In genomic region chr7:38316733-38317360, GRCh38 we compare ENCODE assay signal across 16 cellular contexts.
DNase-seq lines count a peak whose midpoint lies in the region; ATAC-seq and TF ChIP-seq lines count a peak whose summit lies in the region.
"Had no signal": no experiment of that assay in that cellular context is flagged by ENCODE, and none has a peak within 500 bp of the region (broad histone marks: within the 10 kb centered on the region; RNA-seq: fewer than 3 reads in every experiment).

No MANE protein-coding gene starts in this region.

- H3K27ac ChIP-seq in CD8-positive, alpha-beta T cell (ENCODE audit: low read depth, low read length), result no peak overlapping the region
- peak overlapping the region; percentile 72 to 84 for H3K27ac ChIP-seq in prostate gland
- H3K27ac ChIP-seq in upper lobe of left lung, result no peak overlapping the region
- H3K27ac ChIP-seq: foreskin keratinocyte, RWPE1 had no signal

- H3K36me3 ChIP-seq in CD8-positive, alpha-beta T cell (ENCODE audit: insufficient read depth, low read length), result no peaks in the 10 kb centered on the region
- H3K36me3 ChIP-seq in prostate gland (no peaks in the 10 kb centered on the region), upper lobe of left lung (no peaks in the 10 kb centered on the region)

- no peak for TF ChIP-seq POLR2A in prostate gland (IDR thresholded peaks at IDR 0.05)
- TF ChIP-seq POLR2A in upper lobe of left lung (IDR thresholded peaks at IDR 0.05), result no peak

- H3K27me3 Mint-ChIP-seq in CD8-positive, alpha-beta T cell (ENCODE audit: low read depth), result no peaks in the 10 kb centered on the region
- H3K27me3 Mint-ChIP-seq in IgD-negative memory B cell, result peaks cover 18% of the 10 kb centered on the region
- no peaks in the 10 kb centered on the region for H3K27me3 Mint-ChIP-seq in central memory CD8-positive, alpha-beta T cell
- no peaks in the 10 kb centered on the region for H3K27me3 Mint-ChIP-seq in activated naive CD4-positive, alpha-beta T cell treated with anti-CD3 and anti-CD28 coated beads, Interleukin-2, amount 10 ng/mL, durations not matched to agents 7 days and 5 days

- H3K9me3 ChIP-seq in CD8-positive, alpha-beta T cell (ENCODE audit: low read length), result no peaks in the 10 kb centered on the region
- H3K9me3 ChIP-seq in prostate gland, result no peaks in the 10 kb centered on the region
- no peaks in the 10 kb centered on the region for H3K9me3 ChIP-seq in upper lobe of left lung

- peak overlapping the region; percentile 80 for H3K27ac Mint-ChIP-seq in CD8-positive, alpha-beta T cell
- H3K27ac Mint-ChIP-seq in IgD-negative memory B cell, result peak overlapping the region in 2 of 3 donors; percentile 12 to 77
- peak overlapping the region; percentile 78 for H3K27ac Mint-ChIP-seq in central memory CD8-positive, alpha-beta T cell (ENCODE audit: low read depth)
- H3K27ac Mint-ChIP-seq in activated naive CD4-positive, alpha-beta T cell treated with anti-CD3 and anti-CD28 coated beads, Interleukin-2, amount 10 ng/mL, durations not matched to agents 7 days and 5 days, result no peak overlapping the region
- H3K27ac Mint-ChIP-seq: naive B cell had no signal

- DNase-seq in CD8-positive, alpha-beta T cell, result no peak
- DNase-seq in central memory CD8-positive, alpha-beta T cell (ENCODE audit: low spot score in 2 of 2), result no peak
- DNase-seq in prostate gland (ENCODE audit: low spot score) (no peak), upper lobe of left lung (no peak)
- DNase-seq in activated naive CD4-positive, alpha-beta T cell treated with anti-CD3 and anti-CD28 coated beads, Interleukin-2, amount 10 ng/mL, durations not matched to agents 7 days and 5 days, result no peak
- DNase-seq: aorta; foreskin keratinocyte; naive B cell; NCI-H187 treated with DMSO at 0.1 percent for 48 hours; NCI-H446; posterior cingulate gyrus; stimulated activated CD4-positive, alpha-beta T cell treated with anti-CD3 and anti-CD28 coated beads, Interleukin-4, amount 100 ng/mL, for 24 hours had no signal

- no peak overlapping the region for H3K4me3 ChIP-seq in CD8-positive, alpha-beta T cell (ENCODE audit: low read depth, low read length)
- H3K4me3 ChIP-seq in prostate gland (no peak overlapping the region), upper lobe of left lung (no peak overlapping the region)

- WGBS in prostate gland, result 76% methylated on average over 8 of the region's 8 CpGs
- WGBS in upper lobe of left lung, 2 donors, result 73 to 74% methylated on average over 7 to 8 of the region's 8 CpGs

- peak overlapping the region; percentile 78 for H3K4me3 Mint-ChIP-seq in CD8-positive, alpha-beta T cell
- H3K4me3 Mint-ChIP-seq in IgD-negative memory B cell, result peak overlapping the region in 1 of 4 donors; percentile 49
- H3K4me3 Mint-ChIP-seq in central memory CD8-positive, alpha-beta T cell, result peak overlapping the region; percentile 85
- no peak overlapping the region for H3K4me3 Mint-ChIP-seq in activated naive CD4-positive, alpha-beta T cell treated with anti-CD3 and anti-CD28 coated beads, Interleukin-2, amount 10 ng/mL, durations not matched to agents 7 days and 5 days
- H3K4me3 Mint-ChIP-seq: CD14-positive monocyte, naive B cell had no signal

- H3K9me3 Mint-ChIP-seq in CD8-positive, alpha-beta T cell, result no peaks in the 10 kb centered on the region
- H3K9me3 Mint-ChIP-seq in IgD-negative memory B cell, result no peaks in the 10 kb centered on the region
- H3K9me3 Mint-ChIP-seq in central memory CD8-positive, alpha-beta T cell, result no peaks in the 10 kb centered on the region
- no peaks in the 10 kb centered on the region for H3K9me3 Mint-ChIP-seq in activated naive CD4-positive, alpha-beta T cell treated with anti-CD3 and anti-CD28 coated beads, Interleukin-2, amount 10 ng/mL, durations not matched to agents 7 days and 5 days
- H3K9me3 Mint-ChIP-seq: naive B cell had no signal

- H3K36me3 Mint-ChIP-seq in CD8-positive, alpha-beta T cell, result no peaks in the 10 kb centered on the region
- no peaks in the 10 kb centered on the region for H3K36me3 Mint-ChIP-seq in IgD-negative memory B cell
- H3K36me3 Mint-ChIP-seq in central memory CD8-positive, alpha-beta T cell (ENCODE audit: insufficient read depth), result peaks cover 12% of the 10 kb centered on the region
- no peaks in the 10 kb centered on the region for H3K36me3 Mint-ChIP-seq in activated naive CD4-positive, alpha-beta T cell treated with anti-CD3 and anti-CD28 coated beads, Interleukin-2, amount 10 ng/mL, durations not matched to agents 7 days and 5 days
- H3K36me3 Mint-ChIP-seq: CD14-positive monocyte, naive B cell had no signal

- no peaks in the 10 kb centered on the region for H3K27me3 ChIP-seq in CD8-positive, alpha-beta T cell (ENCODE audit: insufficient read depth, low read length)
- no peaks in the 10 kb centered on the region for H3K27me3 ChIP-seq in prostate gland (replicated peaks; ENCODE audit: insufficient read depth)
- H3K27me3 ChIP-seq in upper lobe of left lung, result no peaks in the 10 kb centered on the region

- TF ChIP-seq CTCF in CD8-positive, alpha-beta T cell (IDR thresholded peaks at IDR 0.05), result no peak
- TF ChIP-seq CTCF in prostate gland (IDR thresholded peaks at IDR 0.05) (no peak), upper lobe of left lung (IDR thresholded peaks at IDR 0.05) (no peak)

- no peak for ATAC-seq in CD8-positive, alpha-beta T cell
- peak; percentile 36 for ATAC-seq in central memory CD8-positive, alpha-beta T cell (replicated peaks; ENCODE audit: extremely low read depth, poor library complexity, severe bottlenecking)
- ATAC-seq in GM19395 (IDR thresholded peaks at IDR 0.05; ENCODE audit: unreplicated experiment) (no peak), upper lobe of left lung (ENCODE audit: low FRiP score in 2 of 2) (no peak)
- ATAC-seq: foreskin keratinocyte had no signal

- TF ChIP-seq EP300 in upper lobe of left lung (IDR thresholded peaks at IDR 0.05), result no peak

- intact Hi-C loops in CD8-positive, alpha-beta T cell (cut with DNase I, micrococcal nuclease), result loop anchor here (1.0 to 5.0 kb wide), 3 partner anchors 16 to 70 kb away; no protein-coding TSS in a partner anchor
- intact Hi-C loops in prostate gland (cut with DNase I), result loop anchor here (5.0 kb wide), 1 partner anchor 100 kb away; no protein-coding TSS in a partner anchor

- H3K4me1 Mint-ChIP-seq in CD8-positive, alpha-beta T cell (ENCODE audit: low read depth), result peaks cover 54% of the 10 kb centered on the region
- H3K4me1 Mint-ChIP-seq in IgD-negative memory B cell, result peaks cover 0 to 13% (median 3%) of the 10 kb centered on the region in 3 donors
- peaks cover 19% of the 10 kb centered on the region for H3K4me1 Mint-ChIP-seq in central memory CD8-positive, alpha-beta T cell
- peaks cover 52% of the 10 kb centered on the region for H3K4me1 Mint-ChIP-seq in activated naive CD4-positive, alpha-beta T cell treated with anti-CD3 and anti-CD28 coated beads, Interleukin-2, amount 10 ng/mL, durations not matched to agents 7 days and 5 days

- CTCF ChIA-PET in CD8-positive, alpha-beta T cell (lab: Charles Lee), result interaction anchor here (3.3 to 10.3 kb wide), 4 partner anchors 12 to 101 kb away, joined by 12 to 88 read pairs (median 30); no protein-coding TSS in a partner anchor
- CTCF ChIA-PET in activated naive CD4-positive, alpha-beta T cell treated with anti-CD3 and anti-CD28 coated beads, Interleukin-2, amount 10 ng/mL, durations not matched to agents 7 days and 5 days (lab: Charles Lee), result interaction anchor here (2.1 to 2.7 kb wide), 2 partner anchors 95 to 101 kb away, joined by 5 to 16 read pairs; no protein-coding TSS in a partner anchor

- peaks cover 31% of the 10 kb centered on the region for H3K4me1 ChIP-seq in CD8-positive, alpha-beta T cell (ENCODE audit: insufficient read depth, low read length)
- H3K4me1 ChIP-seq in prostate gland (replicated peaks), result peaks cover 10% of the 10 kb centered on the region
- peaks cover 4 to 22% (median 11%) of the 10 kb centered on the region in 4 donors for H3K4me1 ChIP-seq in upper lobe of left lung
- H3K4me1 ChIP-seq: foreskin keratinocyte had no signal

- POLR2A ChIA-PET in CD8-positive, alpha-beta T cell (lab: Charles Lee), result interaction anchor here (1.3 kb wide), 1 partner anchor 11 kb away, joined by 3 read pairs; no protein-coding TSS in a partner anchor

Comparison
In these comparisons a context has a peak if more than half of its experiments do, and no peak if none do; other contexts are left out.
1. H3K27ac ChIP-seq: peak in prostate gland (2 of 2); none in CD8-positive, alpha-beta T cell (single experiment) and upper lobe of left lung (0 of 4).